In genomic region chr18:42338683-42339082, GRCh38 we compare ENCODE assay signal across 1 cellular context.
TF ChIP-seq lines count a peak whose summit lies in the region.

No MANE protein-coding gene starts in this region.

TF ChIP-seq in HepG2, 621 proteins besides CTCF, POLR2A, EP300 and RAD21 (continued from another document and continues in another):
- TF ChIP-seq PBX2 (CRISPR knock-in tag; IDR thresholded peaks at IDR 0.05), result 0 out of 2 replicates have a peak, but pooled peaks have one; percentile 36
- TF ChIP-seq NFIC (IDR thresholded peaks at IDR 0.05; ENCODE audit: low read length), result no peak
- no peak for TF ChIP-seq PLRG1 (conservative IDR thresholded peaks at IDR 0.05)
- TF ChIP-seq FOXA3 (CRISPR knock-in tag; IDR thresholded peaks at IDR 0.05), result peak; percentile 24; the same call in 1 of the 2 replicates
- TF ChIP-seq FOXA1 (IDR thresholded peaks at IDR 0.05), result no peak
- peak; percentile 56; the same call in 1 of the 2 replicates for TF ChIP-seq FOXA1 (CRISPR knock-in tag; IDR thresholded peaks at IDR 0.05)
- TF ChIP-seq RERE (CRISPR knock-in tag; IDR thresholded peaks at IDR 0.05; ENCODE audit: low read depth), result 0 out of 2 replicates have a peak, but pooled peaks have one; percentile 31
- TF ChIP-seq GATAD2A (CRISPR knock-in tag; IDR thresholded peaks at IDR 0.05), result no peak
- TF ChIP-seq SKI (IDR thresholded peaks at IDR 0.05; ENCODE audit: partially characterized antibody), result no peak
- peak; percentile 80 for TF ChIP-seq HMG20B (CRISPR knock-in tag; conservative IDR thresholded peaks at IDR 0.05)
- peak; percentile 49 for TF ChIP-seq HNF4A (CRISPR knock-in tag; IDR thresholded peaks at IDR 0.05)
- no peak for TF ChIP-seq GTF3A (CRISPR knock-in tag; conservative IDR thresholded peaks at IDR 0.05)
- no peak for TF ChIP-seq MIER3 (CRISPR knock-in tag; IDR thresholded peaks at IDR 0.05; ENCODE audit: borderline replicate concordance)
- 0 out of 2 replicates have a peak, but pooled peaks have one; percentile 29 for TF ChIP-seq NR2F2 (IDR thresholded peaks at IDR 0.05; ENCODE audit: borderline replicate concordance, low read depth)
- TF ChIP-seq, protein P1, sequence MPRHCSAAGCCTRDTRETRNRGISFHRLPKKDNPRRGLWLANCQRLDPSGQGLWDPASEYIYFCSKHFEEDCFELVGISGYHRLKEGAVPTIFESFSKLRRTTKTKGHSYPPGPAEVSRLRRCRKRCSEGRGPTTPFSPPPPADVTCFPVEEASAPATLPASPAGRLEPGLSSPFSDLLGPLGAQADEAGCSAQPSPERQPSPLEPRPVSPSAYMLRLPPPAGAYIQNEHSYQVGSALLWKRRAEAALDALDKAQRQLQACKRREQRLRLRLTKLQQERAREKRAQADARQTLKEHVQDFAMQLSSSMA (CRISPR knock-in tag; IDR thresholded peaks at IDR 0.05), result no peak
- TF ChIP-seq CREB1 (IDR thresholded peaks at IDR 0.05), result no peak
- TF ChIP-seq CREB1 (CRISPR knock-in tag; IDR thresholded peaks at IDR 0.05), result no peak
- TF ChIP-seq FLYWCH1 (CRISPR knock-in tag; IDR thresholded peaks at IDR 0.05), result no peak
- TF ChIP-seq SOX5 (CRISPR knock-in tag; IDR thresholded peaks at IDR 0.05; ENCODE audit: borderline replicate concordance), result peak; percentile 43; the same call in 1 of the 2 replicates
- no peak for TF ChIP-seq ZKSCAN8 (CRISPR knock-in tag; IDR thresholded peaks at IDR 0.05; ENCODE audit: borderline replicate concordance)
- TF ChIP-seq PPARG (CRISPR knock-in tag; conservative IDR thresholded peaks at IDR 0.05), result peak; percentile 50; the same call in 1 of the 2 replicates
- no peak for TF ChIP-seq NFE2L2 (IDR thresholded peaks at IDR 0.05; ENCODE audit: low read length)
- TF ChIP-seq JUND (CRISPR knock-in tag; IDR thresholded peaks at IDR 0.05), result no peak
- no peak for TF ChIP-seq NR2F1 (CRISPR knock-in tag; IDR thresholded peaks at IDR 0.05)
- TF ChIP-seq FOXP4 (CRISPR knock-in tag; IDR thresholded peaks at IDR 0.05), result no peak
- TF ChIP-seq CBX2 (IDR thresholded peaks at IDR 0.05; ENCODE audit: low read depth, low read length), result no peak
- TF ChIP-seq CBX2 (CRISPR knock-in tag; IDR thresholded peaks at IDR 0.05; ENCODE audit: low read depth), result no peak
- TF ChIP-seq ZNF670 (CRISPR knock-in tag; IDR thresholded peaks at IDR 0.05; ENCODE audit: borderline replicate concordance), result no peak
- TF ChIP-seq CEBPB (IDR thresholded peaks at IDR 0.05; ENCODE audit: borderline replicate concordance, low read depth, low read length), result no peak
- TF ChIP-seq, protein P2, sequence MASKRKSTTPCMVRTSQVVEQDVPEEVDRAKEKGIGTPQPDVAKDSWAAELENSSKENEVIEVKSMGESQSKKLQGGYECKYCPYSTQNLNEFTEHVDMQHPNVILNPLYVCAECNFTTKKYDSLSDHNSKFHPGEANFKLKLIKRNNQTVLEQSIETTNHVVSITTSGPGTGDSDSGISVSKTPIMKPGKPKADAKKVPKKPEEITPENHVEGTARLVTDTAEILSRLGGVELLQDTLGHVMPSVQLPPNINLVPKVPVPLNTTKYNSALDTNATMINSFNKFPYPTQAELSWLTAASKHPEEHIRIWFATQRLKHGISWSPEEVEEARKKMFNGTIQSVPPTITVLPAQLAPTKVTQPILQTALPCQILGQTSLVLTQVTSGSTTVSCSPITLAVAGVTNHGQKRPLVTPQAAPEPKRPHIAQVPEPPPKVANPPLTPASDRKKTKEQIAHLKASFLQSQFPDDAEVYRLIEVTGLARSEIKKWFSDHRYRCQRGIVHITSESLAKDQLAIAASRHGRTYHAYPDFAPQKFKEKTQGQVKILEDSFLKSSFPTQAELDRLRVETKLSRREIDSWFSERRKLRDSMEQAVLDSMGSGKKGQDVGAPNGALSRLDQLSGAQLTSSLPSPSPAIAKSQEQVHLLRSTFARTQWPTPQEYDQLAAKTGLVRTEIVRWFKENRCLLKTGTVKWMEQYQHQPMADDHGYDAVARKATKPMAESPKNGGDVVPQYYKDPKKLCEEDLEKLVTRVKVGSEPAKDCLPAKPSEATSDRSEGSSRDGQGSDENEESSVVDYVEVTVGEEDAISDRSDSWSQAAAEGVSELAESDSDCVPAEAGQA (IDR thresholded peaks at IDR 0.05; ENCODE audit: low read depth), result no peak
- TF ChIP-seq, protein P2 (CRISPR knock-in tag; IDR thresholded peaks at IDR 0.05; ENCODE audit: borderline replicate concordance), result peak; percentile 61; the same call in 1 of the 2 replicates
- peak; percentile 77 for TF ChIP-seq TCF7 (IDR thresholded peaks at IDR 0.05; ENCODE audit: low read depth)
- peak; percentile 81; the same call in 1 of the 2 replicates for TF ChIP-seq MEIS2 (CRISPR knock-in tag; IDR thresholded peaks at IDR 0.05)
- TF ChIP-seq GFI1 (CRISPR knock-in tag; IDR thresholded peaks at IDR 0.05; ENCODE audit: borderline replicate concordance), result peak; percentile 61; the same call in 1 of the 2 replicates
- TF ChIP-seq MAFK (conservative IDR thresholded peaks at IDR 0.05 in 1 of 2, IDR thresholded peaks at IDR 0.05 in 1 of 2; ENCODE audit: low read length in 2 of 2), result no peak
- TF ChIP-seq ZNF7 (CRISPR knock-in tag; IDR thresholded peaks at IDR 0.05), result no peak
- no peak for TF ChIP-seq CHD4 (IDR thresholded peaks at IDR 0.05; ENCODE audit: borderline replicate concordance, low read length)
- no peak for TF ChIP-seq ZBTB38 (CRISPR knock-in tag; IDR thresholded peaks at IDR 0.05)
- peak; percentile 36; the same call in 1 of the 2 replicates for TF ChIP-seq SAP130 (CRISPR knock-in tag; IDR thresholded peaks at IDR 0.05; ENCODE audit: low read depth)
- no peak for TF ChIP-seq SMARCE1 (IDR thresholded peaks at IDR 0.05; ENCODE audit: borderline replicate concordance)
- TF ChIP-seq ZNF619 (CRISPR knock-in tag; IDR thresholded peaks at IDR 0.05), result no peak
- TF ChIP-seq RXRB (CRISPR knock-in tag; IDR thresholded peaks at IDR 0.05; ENCODE audit: borderline replicate concordance), result peak; percentile 47; the same call in 1 of the 2 replicates
- TF ChIP-seq, protein P3, sequence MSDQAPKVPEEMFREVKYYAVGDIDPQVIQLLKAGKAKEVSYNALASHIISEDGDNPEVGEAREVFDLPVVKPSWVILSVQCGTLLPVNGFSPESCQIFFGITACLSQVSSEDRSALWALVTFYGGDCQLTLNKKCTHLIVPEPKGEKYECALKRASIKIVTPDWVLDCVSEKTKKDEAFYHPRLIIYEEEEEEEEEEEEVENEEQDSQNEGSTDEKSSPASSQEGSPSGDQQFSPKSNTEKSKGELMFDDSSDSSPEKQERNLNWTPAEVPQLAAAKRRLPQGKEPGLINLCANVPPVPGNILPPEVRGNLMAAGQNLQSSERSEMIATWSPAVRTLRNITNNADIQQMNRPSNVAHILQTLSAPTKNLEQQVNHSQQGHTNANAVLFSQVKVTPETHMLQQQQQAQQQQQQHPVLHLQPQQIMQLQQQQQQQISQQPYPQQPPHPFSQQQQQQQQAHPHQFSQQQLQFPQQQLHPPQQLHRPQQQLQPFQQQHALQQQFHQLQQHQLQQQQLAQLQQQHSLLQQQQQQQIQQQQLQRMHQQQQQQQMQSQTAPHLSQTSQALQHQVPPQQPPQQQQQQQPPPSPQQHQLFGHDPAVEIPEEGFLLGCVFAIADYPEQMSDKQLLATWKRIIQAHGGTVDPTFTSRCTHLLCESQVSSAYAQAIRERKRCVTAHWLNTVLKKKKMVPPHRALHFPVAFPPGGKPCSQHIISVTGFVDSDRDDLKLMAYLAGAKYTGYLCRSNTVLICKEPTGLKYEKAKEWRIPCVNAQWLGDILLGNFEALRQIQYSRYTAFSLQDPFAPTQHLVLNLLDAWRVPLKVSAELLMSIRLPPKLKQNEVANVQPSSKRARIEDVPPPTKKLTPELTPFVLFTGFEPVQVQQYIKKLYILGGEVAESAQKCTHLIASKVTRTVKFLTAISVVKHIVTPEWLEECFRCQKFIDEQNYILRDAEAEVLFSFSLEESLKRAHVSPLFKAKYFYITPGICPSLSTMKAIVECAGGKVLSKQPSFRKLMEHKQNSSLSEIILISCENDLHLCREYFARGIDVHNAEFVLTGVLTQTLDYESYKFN (CRISPR knock-in tag; conservative IDR thresholded peaks at IDR 0.05), result 0 out of 2 replicates have a peak, but pooled peaks have one; percentile 30
- TF ChIP-seq ZNF652 (CRISPR knock-in tag; IDR thresholded peaks at IDR 0.05; ENCODE audit: borderline replicate concordance, low read depth), result no peak
- TF ChIP-seq, protein P4, sequence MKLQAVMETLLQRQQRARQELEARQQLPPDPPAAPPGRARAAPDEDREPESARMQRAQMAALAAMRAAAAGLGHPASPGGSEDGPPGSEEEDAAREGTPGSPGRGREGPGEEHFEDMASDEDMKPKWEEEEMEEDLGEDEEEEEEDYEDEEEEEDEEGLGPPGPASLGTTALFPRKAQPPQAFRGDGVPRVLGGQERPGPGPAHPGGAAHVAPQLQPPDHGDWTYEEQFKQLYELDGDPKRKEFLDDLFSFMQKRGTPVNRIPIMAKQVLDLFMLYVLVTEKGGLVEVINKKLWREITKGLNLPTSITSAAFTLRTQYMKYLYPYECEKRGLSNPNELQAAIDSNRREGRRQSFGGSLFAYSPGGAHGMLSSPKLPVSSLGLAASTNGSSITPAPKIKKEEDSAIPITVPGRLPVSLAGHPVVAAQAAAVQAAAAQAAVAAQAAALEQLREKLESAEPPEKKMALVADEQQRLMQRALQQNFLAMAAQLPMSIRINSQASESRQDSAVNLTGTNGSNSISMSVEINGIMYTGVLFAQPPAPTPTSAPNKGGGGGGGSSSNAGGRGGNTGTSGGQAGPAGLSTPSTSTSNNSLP (IDR thresholded peaks at IDR 0.05; ENCODE audit: low read depth, low read length), result peak; percentile 23; the same call in 1 of the 2 replicates
- 0 out of 2 replicates have a peak, but pooled peaks have one; percentile 23 for TF ChIP-seq TCF7L2 (IDR thresholded peaks at IDR 0.05; ENCODE audit: low read depth, low read length)
